In the genomic region with DNA sequence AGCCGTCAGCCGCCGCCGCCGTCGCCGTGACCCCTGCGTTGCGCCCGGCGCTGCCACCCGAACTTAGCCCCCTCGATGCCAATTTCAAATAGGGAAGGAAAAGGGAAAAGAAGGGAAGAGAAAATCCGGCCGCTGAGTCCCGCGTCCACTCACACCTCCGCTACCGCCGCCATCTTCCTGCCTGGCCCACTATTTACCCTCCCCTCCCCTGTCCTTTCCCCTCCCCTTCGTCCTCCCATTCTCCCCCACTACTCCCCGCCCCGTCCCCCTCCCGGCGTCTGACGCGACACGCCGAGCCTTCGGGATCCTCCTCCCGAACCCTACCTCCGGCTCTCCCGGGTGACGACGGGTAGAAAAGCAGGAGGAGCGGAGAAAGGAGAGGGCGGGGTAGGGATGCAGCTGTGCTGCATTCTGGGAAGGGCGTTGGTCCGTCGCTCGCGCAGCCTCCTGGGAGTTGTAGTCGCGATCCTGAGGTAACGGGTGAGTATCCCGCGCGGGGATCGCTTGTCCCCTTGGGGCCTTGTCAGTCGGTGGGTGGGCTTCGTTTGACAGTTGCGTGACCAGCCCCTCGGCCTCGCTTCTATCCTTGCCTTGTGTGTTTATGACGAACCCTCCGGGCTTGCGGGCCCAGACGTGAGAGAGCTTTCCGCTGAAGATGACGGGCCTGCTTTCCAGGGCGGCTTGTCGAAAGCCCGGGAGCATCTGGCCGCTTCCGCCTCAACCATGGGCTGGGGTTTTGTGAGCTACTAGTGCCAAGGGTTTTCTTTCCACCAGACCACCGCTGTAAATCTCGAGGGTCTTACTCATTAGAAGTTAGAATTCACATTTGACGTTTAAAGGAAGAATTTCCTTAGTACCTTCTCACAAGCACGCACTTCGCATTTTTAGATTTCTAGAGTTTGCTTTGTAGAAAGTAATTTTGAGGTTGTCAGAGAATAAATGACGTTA, we compare ENCODE assay signal across 8 cellular contexts. TPM values are rescaled to one million over a fixed set of nuclear protein-coding genes. Genes with fewer than 3 reads are reported as not detected.
DNase-seq lines count a peak whose midpoint lies in the region; ATAC-seq, FAIRE-seq and TF ChIP-seq lines count a peak whose summit lies in the region.

Gene CERT1, minus strand, starts transcription at position 195 of the 948 bp plus-strand sequence. CDS start 422 bp downstream, outside the sequence.
Gene POLK, plus strand, starts transcription at position 457 of the 948 bp plus-strand sequence.

- DNase-seq in AG10803 (ENCODE audit: low read depth) (peak; percentile 97), NCI-H460 (ENCODE audit: extremely low read depth, low read depth) (peak; percentile 98), cerebellar nuclear complex (lab: John Stamatoyannopoulos, UW) (peak; percentile 96 to 99), keratinocyte (ENCODE audit: low read depth, low spot score) (peak; percentile 61)
- DNase-seq in activated CD4-positive, CD25-positive, alpha-beta regulatory T cell treated with anti-CD3 and anti-CD28 coated beads, Interleukin-2, amount 50 U/mL, for 72 hours: peak; percentile 85
- DNase-seq in stimulated activated CD4-positive, alpha-beta T cell treated with anti-CD3 and anti-CD28 coated beads, Interleukin-15, amount 100 ng/mL, for 1 hour (ENCODE audit: low read depth in 1 of 2, low spot score in 1 of 2): peak; percentile 81 to 89

- ATAC-seq in GM19043 (IDR thresholded peaks at IDR 0.05; ENCODE audit: low read depth, unreplicated experiment) (peak; percentile 68), HG03378 (IDR thresholded peaks at IDR 0.05; ENCODE audit: unreplicated experiment) (peak; percentile 79)

- dilution Hi-C loops in keratinocyte (cut with MboI; ENCODE audit: extremely low pct_ligation_motif_present, low sequenced_read_pairs): no loop called here

- H4K20me1 ChIP-seq in keratinocyte (ENCODE audit: control insufficient read depth, extremely low read depth, insufficient read depth, low read length): no peaks in the 10 kb centered on the region

- H2AFZ ChIP-seq in keratinocyte (ENCODE audit: control insufficient read depth, low read length): peak within 1 kb of the TSS; percentile 98

- H3K27ac ChIP-seq in keratinocyte (ENCODE audit: control insufficient read depth, insufficient read depth, low read length): peak within 1 kb of the TSS; percentile 90

- H3K9me1 ChIP-seq in keratinocyte (ENCODE audit: control insufficient read depth, extremely low read depth, insufficient read depth, low read length): no peaks in the 10 kb centered on the region

- peak within 1 kb of the TSS; percentile 94 for H3K4me2 ChIP-seq in keratinocyte (ENCODE audit: control insufficient read depth, extremely low read depth, insufficient read depth, low read depth, low read length)

- H3K4me1 ChIP-seq in keratinocyte (ENCODE audit: control insufficient read depth, extremely low read depth, insufficient read depth, low read length): peaks cover 20% of the 10 kb centered on the region

- no peaks in the 10 kb centered on the region for H3K27me3 ChIP-seq in keratinocyte (ENCODE audit: control insufficient read depth, extremely low read depth, insufficient read depth, low read length)

- FAIRE-seq in keratinocyte (lab: Jason Lieb, UNC): peak; percentile 78

- H3K79me2 ChIP-seq in keratinocyte (ENCODE audit: control insufficient read depth, insufficient read depth, low read length): peaks cover 93% of the 10 kb centered on the region

- no peaks in the 10 kb centered on the region for H3K36me3 ChIP-seq in keratinocyte (ENCODE audit: control insufficient read depth in 2 of 2, extremely low read depth in 1 of 2, insufficient read depth in 2 of 2, low read length in 2 of 2)

- H3K9me3 ChIP-seq in keratinocyte (ENCODE audit: control insufficient read depth, low read depth, low read length): no peaks in the 10 kb centered on the region

- TF ChIP-seq CTCF in AG10803 (conservative IDR thresholded peaks at IDR 0.05; ENCODE audit: low read length): no peak
- TF ChIP-seq CTCF in keratinocyte (optimal IDR thresholded peaks at IDR 0.05 in 1 of 3, IDR thresholded peaks at IDR 0.05 in 1 of 3, conservative IDR thresholded peaks at IDR 0.05 in 1 of 3; ENCODE audit: extremely low read depth in 1 of 3, insufficient read depth in 2 of 3, low read length in 3 of 3): no peak

- peak within 1 kb of the TSS; percentile 90 for H3K9ac ChIP-seq in keratinocyte (ENCODE audit: control insufficient read depth, extremely low read depth, insufficient read depth, low read length)

- H3K4me3 ChIP-seq in AG10803 (ENCODE audit: low read length) (peak within 1 kb of the TSS; percentile 82), keratinocyte (ENCODE audit: control insufficient read depth in 2 of 3, extremely low read depth in 1 of 3, insufficient read depth in 2 of 3, low read depth in 1 of 3, low read length in 3 of 3) (peak within 1 kb of the TSS; percentile 96 to 98 (median 97))

RNA-seq across cellular contexts. Expression of gene CERT1, which starts in this region (rescaled TPM):
- total RNA-seq in NCI-H460 (2014; rRNA removed; shearing (Covaris generic)): 7.8 and 9.0 TPM in 2 replicates
- 5.8 and 7.9 TPM in 2 replicates for polyA plus RNA-seq in NCI-H460 (2014; cell fraction: nucleus; rRNA removed)
- 13.0 to 20.8 TPM (median 14.2 TPM) in 3 replicates for polyA plus RNA-seq in keratinocyte
- polyA plus RNA-seq in keratinocyte (2011; ENCODE audit: low read depth): 78.7 TPM
- 13.0 and 18.9 TPM in 2 replicates for polyA plus RNA-seq in keratinocyte (2011; cell fraction: cytosol; rRNA removed)
- 23.9 and 29.8 TPM in 2 replicates for polyA plus RNA-seq in keratinocyte (2011; cell fraction: nucleus; rRNA removed)
- polyA plus RNA-seq in keratinocyte (2012; ENCODE audit: low replicate concordance): 19.6 and 29.5 TPM in 2 replicates
- polyA minus RNA-seq in keratinocyte: 24.7 to 51.6 TPM (median 27.3 TPM) in 3 replicates
- polyA minus RNA-seq in keratinocyte (2011; cell fraction: cytosol; rRNA and poly(A)+ RNA removed): 33.2 TPM
- 28.8 and 58.6 TPM in 2 replicates for polyA minus RNA-seq in keratinocyte (2011; cell fraction: nucleus; rRNA and poly(A)+ RNA removed)

RNA-seq across cellular contexts. Expression of gene POLK, which starts in this region (rescaled TPM):
- 31.6 and 35.1 TPM in 2 replicates for total RNA-seq in NCI-H460 (2014; rRNA removed; shearing (Covaris generic))
- polyA plus RNA-seq in NCI-H460 (2014; cell fraction: nucleus; rRNA removed): 15.5 and 32.1 TPM in 2 replicates
- polyA plus RNA-seq in keratinocyte: 12.1 to 25.8 TPM (median 18.7 TPM) in 3 replicates
- polyA plus RNA-seq in keratinocyte (2011; ENCODE audit: low read depth): 20.6 TPM
- 8.9 and 24.6 TPM in 2 replicates for polyA plus RNA-seq in keratinocyte (2011; cell fraction: cytosol; rRNA removed)
- polyA plus RNA-seq in keratinocyte (2011; cell fraction: nucleus; rRNA removed): 38.4 and 47.6 TPM in 2 replicates
- 7.1 and 9.1 TPM in 2 replicates for polyA plus RNA-seq in keratinocyte (2012; ENCODE audit: low replicate concordance)
- polyA minus RNA-seq in keratinocyte: 12.9 to 54.3 TPM (median 30.0 TPM) in 3 replicates
- 7.5 TPM for polyA minus RNA-seq in keratinocyte (2011; cell fraction: cytosol; rRNA and poly(A)+ RNA removed)
- 20.5 and 50.7 TPM in 2 replicates for polyA minus RNA-seq in keratinocyte (2011; cell fraction: nucleus; rRNA and poly(A)+ RNA removed)

Comparison
In these comparisons a context has a peak if more than half of its experiments do, and no peak if none do; other contexts are left out.
1. Peak in every context shown above with its lines: DNase-seq, ATAC-seq, H3K4me3 ChIP-seq and H3K27ac ChIP-seq.